Comparison of ENCODE assay signal across 8 cellular contexts in the genomic region with DNA sequence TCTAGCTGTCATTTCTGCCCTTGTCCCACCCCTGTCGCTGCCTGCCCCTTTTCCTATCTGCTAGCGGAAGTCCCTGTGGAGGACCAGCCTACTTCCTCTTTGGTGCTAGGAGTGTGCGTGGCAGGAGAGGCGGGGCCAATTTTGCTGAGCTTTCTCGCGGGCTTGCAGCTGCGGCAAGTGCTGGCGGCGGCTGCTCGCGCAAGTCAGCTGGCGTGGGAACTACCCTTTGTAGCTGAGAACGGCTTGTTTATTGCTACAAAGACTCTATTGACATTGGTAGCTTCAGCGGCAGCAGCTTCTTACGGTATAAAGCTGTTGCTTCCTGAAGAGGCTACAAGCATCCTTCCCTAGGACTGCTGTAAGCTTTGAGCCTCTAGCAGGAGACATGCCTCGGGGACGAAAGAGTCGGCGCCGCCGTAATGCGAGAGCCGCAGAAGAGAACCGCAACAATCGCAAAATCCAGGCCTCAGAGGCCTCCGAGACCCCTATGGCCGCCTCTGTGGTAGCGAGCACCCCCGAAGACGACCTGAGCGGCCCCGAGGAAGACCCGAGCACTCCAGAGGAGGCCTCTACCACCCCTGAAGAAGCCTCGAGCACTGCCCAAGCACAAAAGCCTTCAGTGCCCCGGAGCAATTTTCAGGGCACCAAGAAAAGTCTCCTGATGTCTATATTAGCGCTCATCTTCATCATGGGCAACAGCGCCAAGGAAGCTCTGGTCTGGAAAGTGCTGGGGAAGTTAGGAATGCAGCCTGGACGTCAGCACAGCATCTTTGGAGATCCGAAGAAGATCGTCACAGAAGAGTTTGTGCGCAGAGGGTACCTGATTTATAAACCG. TPM values are rescaled to one million over a fixed set of nuclear protein-coding genes. Genes with fewer than 3 reads are reported as not detected.
A peak's percentile ranks its signal among the peaks of the same experiment; 100 is the strongest.
DNase-seq lines count a peak whose midpoint lies in the region; ATAC-seq and TF ChIP-seq lines count a peak whose summit lies in the region.

A gene with protein sequence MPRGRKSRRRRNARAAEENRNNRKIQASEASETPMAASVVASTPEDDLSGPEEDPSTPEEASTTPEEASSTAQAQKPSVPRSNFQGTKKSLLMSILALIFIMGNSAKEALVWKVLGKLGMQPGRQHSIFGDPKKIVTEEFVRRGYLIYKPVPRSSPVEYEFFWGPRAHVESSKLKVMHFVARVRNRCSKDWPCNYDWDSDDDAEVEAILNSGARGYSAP (plus strand): TSS at position 138 of the 835 bp plus-strand sequence. CDS start 248 bp downstream, at position 386.

- intact Hi-C loops in activated CD4-positive, alpha-beta T cell treated with anti-CD3 and anti-CD28 coated beads for 36 hours (cut with DNase I, micrococcal nuclease), result no loop called here

- H3K9me3 Mint-ChIP-seq in activated CD4-positive, alpha-beta T cell treated with anti-CD3 and anti-CD28 coated beads for 36 hours (ENCODE audit: low read depth), result no peaks in the 10 kb centered on the region

- ATAC-seq in HG02981 (IDR thresholded peaks at IDR 0.05; ENCODE audit: unreplicated experiment), result peak; percentile 96
- ATAC-seq in activated CD4-positive, alpha-beta T cell treated with anti-CD3 and anti-CD28 coated beads for 36 hours, result peak; percentile 94

- CTCF ChIA-PET in activated CD4-positive, alpha-beta T cell treated with anti-CD3 and anti-CD28 coated beads for 36 hours (lab: Charles Lee), result interaction anchor here (0.7 to 1.2 kb wide), 3 partner anchors 37 to 265 kb away, joined by 6 read pairs; partner anchors contain the start of genes RRAGB and USP51

- peak within 1 kb of the TSS; percentile 55 for H3K4me3 ChIP-seq in kidney epithelial cell (ENCODE audit: low read depth, low read length)

- no peak for TF ChIP-seq CTCF in kidney epithelial cell (IDR thresholded peaks at IDR 0.05; ENCODE audit: insufficient read depth, low read length, poor library complexity, severe bottlenecking)

- DNase-seq in NCI-H2081 (lab: John Stamatoyannopoulos, UW) (peak; percentile 33 to 66), NCI-H2081 treated with DMSO at 0.1 percent for 48 hours (lab: John Stamatoyannopoulos, UW) (no peak), NCI-H345 treated with DMSO at 0.1 percent for 48 hours (lab: John Stamatoyannopoulos, UW; ENCODE audit: unreplicated experiment) (peak; percentile 55), cerebellum (ENCODE audit: low spot score) (peak; percentile 85), kidney epithelial cell (ENCODE audit: low read depth) (peak; percentile 35)
- DNase-seq in activated CD4-positive, alpha-beta T cell treated with anti-CD3 and anti-CD28 coated beads for 36 hours, result peak; percentile 86
- DNase-seq in stimulated activated CD4-positive, alpha-beta T cell treated with anti-CD3 and anti-CD28 coated beads, Interleukin-15, amount 100 ng/mL, for 24 hours, result peak; percentile 86

- no peaks in the 10 kb centered on the region for H3K36me3 Mint-ChIP-seq in activated CD4-positive, alpha-beta T cell treated with anti-CD3 and anti-CD28 coated beads for 36 hours (ENCODE audit: low read depth)

- H3K27me3 ChIP-seq in kidney epithelial cell (ENCODE audit: control insufficient read depth, insufficient read depth, low read length), result no peaks in the 10 kb centered on the region

- H3K4me1 Mint-ChIP-seq in activated CD4-positive, alpha-beta T cell treated with anti-CD3 and anti-CD28 coated beads for 36 hours, result peaks cover 5% of the 10 kb centered on the region

- no peaks in the 10 kb centered on the region for H3K36me3 ChIP-seq in kidney epithelial cell (ENCODE audit: control insufficient read depth, insufficient read depth, low read length)

- H3K27ac Mint-ChIP-seq in activated CD4-positive, alpha-beta T cell treated with anti-CD3 and anti-CD28 coated beads for 36 hours, result peak within 1 kb of the TSS; percentile 90

- no peaks in the 10 kb centered on the region for H3K27me3 Mint-ChIP-seq in activated CD4-positive, alpha-beta T cell treated with anti-CD3 and anti-CD28 coated beads for 36 hours

- POLR2A ChIA-PET in activated CD4-positive, alpha-beta T cell treated with anti-CD3 and anti-CD28 coated beads for 36 hours (lab: Charles Lee), result interaction anchor here (1.4 kb wide), 1 partner anchor 36 kb away, joined by 8 read pairs; no protein-coding TSS in a partner anchor

- peak within 1 kb of the TSS; percentile 83 for H3K4me3 Mint-ChIP-seq in activated CD4-positive, alpha-beta T cell treated with anti-CD3 and anti-CD28 coated beads for 36 hours

RNA-seq across cellular contexts. Expression of the gene that starts here (rescaled TPM):
- total RNA-seq in activated CD4-positive, alpha-beta T cell treated with anti-CD3 and anti-CD28 coated beads for 36 hours, result 10 to 100 TPM; 13.4 to 16.9 TPM
- 45.6 TPM for total RNA-seq in cerebellum
- total RNA-seq in kidney epithelial cell, result 18.0 and 22.5 TPM in 2 replicates
